Comparison of ENCODE assay signal across 23 cellular contexts in the genomic region with DNA sequence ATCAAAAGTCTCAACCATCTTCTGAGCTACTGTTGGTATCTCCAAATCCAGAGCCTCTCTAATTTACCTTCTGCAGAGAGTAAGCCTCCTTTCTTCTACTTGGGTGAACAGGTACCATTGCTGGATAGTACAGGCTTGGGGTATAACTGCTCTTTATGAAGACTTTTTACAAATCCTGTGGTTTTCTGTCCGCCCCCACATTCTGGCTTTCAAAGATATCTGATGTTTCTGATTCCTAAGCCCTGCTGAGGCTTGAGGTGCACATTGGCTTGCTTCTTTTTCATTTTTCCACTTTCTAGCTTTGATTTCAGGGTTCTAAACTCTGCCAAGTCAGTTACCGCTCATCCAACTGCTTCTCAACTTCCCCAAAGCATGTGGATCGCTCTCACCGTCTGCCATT. TPM values are rescaled to one million over a fixed set of nuclear protein-coding genes. Genes with fewer than 3 reads are reported as not detected.
DNase-seq lines count a peak whose midpoint lies in the region; ATAC-seq and TF ChIP-seq lines count a peak whose summit lies in the region.
"Had no signal": no experiment of that assay in that cellular context is flagged by ENCODE, and none has a peak within 500 bp of the region (broad histone marks: within the 10 kb centered on the region; RNA-seq: fewer than 3 reads in every experiment).

No MANE protein-coding gene starts in this region.

- H3K4me3 ChIP-seq in MM.1S (ENCODE audit: low read length) = no peak overlapping the region
- H3K4me3 ChIP-seq: colonic mucosa, heart right ventricle, PC-9 had no signal

- H3K4me2 ChIP-seq in MM.1S (ENCODE audit: low read depth, low read length) = peak overlapping the region; percentile 78; the same call in 1 of the 2 replicates
- H3K4me2 ChIP-seq: PC-9 had no signal

- H3K9me2 ChIP-seq in MM.1S (replicated peaks; ENCODE audit: insufficient read depth, low read length) = no peaks in the 10 kb centered on the region

- no peaks in the 10 kb centered on the region for H3K36me3 ChIP-seq in MM.1S (replicated peaks; ENCODE audit: insufficient read depth, low read length)
- H3K36me3 ChIP-seq: colonic mucosa, heart right ventricle had no signal

- peak; percentile 72 to 78 for ATAC-seq in activated T-cell treated with anti-CD3 and anti-CD28 coated beads, Interleukin-2, amount 50 U/mL, for 4 hours
- peak; percentile 53 for ATAC-seq in GM19395 (IDR thresholded peaks at IDR 0.05; ENCODE audit: unreplicated experiment)
- ATAC-seq in stimulated activated naive B cell treated with anti-CD40 and anti-IgM and Interleukin-4, amounts not matched to agents 10 μg/mL and 1 μg/mL and 100 μg/mL, for 72 hours (replicated peaks) = peak; percentile 42 to 61
- ATAC-seq: heart right ventricle, left colon had no signal

- H3K4me1 Mint-ChIP-seq in activated T-cell treated with anti-CD3 and anti-CD28 coated beads, Interleukin-2, amount 50 U/mL, for 4 hours (ENCODE audit: low read depth) = peaks cover 11% of the 10 kb centered on the region
- peaks cover 5% of the 10 kb centered on the region for H3K4me1 Mint-ChIP-seq in activated T-cell treated with anti-CD3 and anti-CD28 coated beads, Interleukin-2, amount 50 U/mL, for 24 hours (ENCODE audit: low read depth)
- peaks cover 20 to 39% of the 10 kb centered on the region in 2 donors for H3K4me1 Mint-ChIP-seq in stimulated activated naive B cell treated with anti-CD40 and anti-IgM and Interleukin-4, amounts not matched to agents 10 μg/mL and 1 μg/mL and 100 μg/mL, for 72 hours
- peaks cover 15 to 19% of the 10 kb centered on the region in 2 donors for H3K4me1 Mint-ChIP-seq in immature natural killer cell

- H3K27ac Mint-ChIP-seq in activated T-cell treated with anti-CD3 and anti-CD28 coated beads, Interleukin-2, amount 50 U/mL, for 24 hours = no peak overlapping the region
- H3K27ac Mint-ChIP-seq in stimulated activated naive B cell treated with anti-CD40 and anti-IgM and Interleukin-4, amounts not matched to agents 10 μg/mL and 1 μg/mL and 100 μg/mL, for 72 hours = no peak overlapping the region
- no peak overlapping the region for H3K27ac Mint-ChIP-seq in immature natural killer cell
- H3K27ac Mint-ChIP-seq: H9, memory B cell had no signal

- peaks cover 11% of the 10 kb centered on the region for H3K27me3 Mint-ChIP-seq in activated T-cell treated with anti-CD3 and anti-CD28 coated beads, Interleukin-2, amount 50 U/mL, for 4 hours (ENCODE audit: low read depth)
- peaks cover 32% of the 10 kb centered on the region for H3K27me3 Mint-ChIP-seq in activated T-cell treated with anti-CD3 and anti-CD28 coated beads, Interleukin-2, amount 50 U/mL, for 24 hours
- no peaks in the 10 kb centered on the region for H3K27me3 Mint-ChIP-seq in stimulated activated naive B cell treated with anti-CD40 and anti-IgM and Interleukin-4, amounts not matched to agents 10 μg/mL and 1 μg/mL and 100 μg/mL, for 72 hours
- peaks cover 6 to 20% (median 6%) of the 10 kb centered on the region in 3 donors for H3K27me3 Mint-ChIP-seq in immature natural killer cell (ENCODE audit: low read depth in 3 of 3)
- H3K27me3 Mint-ChIP-seq: memory B cell had no signal

- no peaks in the 10 kb centered on the region for H4K20me1 ChIP-seq in MM.1S (ENCODE audit: insufficient read depth, low read length)

- peaks cover 56% of the 10 kb centered on the region for H3K4me1 ChIP-seq in MM.1S (ENCODE audit: low read length)
- H3K4me1 ChIP-seq: heart right ventricle had no signal

- no peaks in the 10 kb centered on the region for H3K9me3 ChIP-seq in MM.1S (replicated peaks; ENCODE audit: insufficient read depth, low read length)
- H3K9me3 ChIP-seq: colonic mucosa, heart right ventricle had no signal

- no peak for DNase-seq in activated T-cell treated with anti-CD3 and anti-CD28 coated beads, Interleukin-2, amount 50 U/mL, for 4 hours
- no peak for DNase-seq in activated T-cell treated with anti-CD3 and anti-CD28 coated beads, Interleukin-2, amount 50 U/mL, for 24 hours
- DNase-seq in MM.1S (no peak), NK-92 (lab: John Stamatoyannopoulos, UW; ENCODE audit: unreplicated experiment) (no peak), immature natural killer cell (no peak)
- DNase-seq in stimulated activated naive B cell treated with anti-CD40 and anti-IgM and Interleukin-4, amounts not matched to agents 10 μg/mL and 1 μg/mL and 100 μg/mL, for 72 hours = no peak
- DNase-seq: Calu3; colonic mucosa; effector memory CD4-positive, alpha-beta T cell; erythroblast; foreskin fibroblast; H9; heart right ventricle; NCI-H1092 treated with DMSO at 0.1 percent for 48 hours; NCI-H1930; NCI-H345; PC-9; Right ventricle myocardium superior; stimulated activated CD4-positive, alpha-beta T cell treated with anti-CD3 and anti-CD28 coated beads, Interleukin-1b, Interleukin-23, amount 100 ng/mL, for 48 hours had no signal

- H3K27ac ChIP-seq in MM.1S (ENCODE audit: low read length) = peak overlapping the region; percentile 99
- H3K27ac ChIP-seq: C4-2B, colonic mucosa, heart right ventricle, PC-9 had no signal

- H3K4me3 Mint-ChIP-seq in activated T-cell treated with anti-CD3 and anti-CD28 coated beads, Interleukin-2, amount 50 U/mL, for 4 hours = no peak overlapping the region
- no peak overlapping the region for H3K4me3 Mint-ChIP-seq in activated T-cell treated with anti-CD3 and anti-CD28 coated beads, Interleukin-2, amount 50 U/mL, for 24 hours
- H3K4me3 Mint-ChIP-seq in stimulated activated naive B cell treated with anti-CD40 and anti-IgM and Interleukin-4, amounts not matched to agents 10 μg/mL and 1 μg/mL and 100 μg/mL, for 72 hours = no peak overlapping the region
- no peak overlapping the region for H3K4me3 Mint-ChIP-seq in immature natural killer cell
- H3K4me3 Mint-ChIP-seq: H9, memory B cell had no signal

- peaks cover 67% of the 10 kb centered on the region for H3K79me2 ChIP-seq in MM.1S (ENCODE audit: low read length)

- H3K9ac ChIP-seq in MM.1S (ENCODE audit: low read length) = no peak overlapping the region

- no peaks in the 10 kb centered on the region for H3K27me3 ChIP-seq in MM.1S (replicated peaks; ENCODE audit: insufficient read depth, low read length)
- H3K27me3 ChIP-seq: colonic mucosa, heart right ventricle had no signal

- H3K36me3 Mint-ChIP-seq in activated T-cell treated with anti-CD3 and anti-CD28 coated beads, Interleukin-2, amount 50 U/mL, for 4 hours (ENCODE audit: insufficient read depth) = no peaks in the 10 kb centered on the region
- no peaks in the 10 kb centered on the region for H3K36me3 Mint-ChIP-seq in activated T-cell treated with anti-CD3 and anti-CD28 coated beads, Interleukin-2, amount 50 U/mL, for 24 hours (ENCODE audit: low read depth)
- no peaks in the 10 kb centered on the region for H3K36me3 Mint-ChIP-seq in stimulated activated naive B cell treated with anti-CD40 and anti-IgM and Interleukin-4, amounts not matched to agents 10 μg/mL and 1 μg/mL and 100 μg/mL, for 72 hours
- H3K36me3 Mint-ChIP-seq in immature natural killer cell = no peaks in the 10 kb centered on the region
- H3K36me3 Mint-ChIP-seq: memory B cell had no signal

- peaks cover 13% of the 10 kb centered on the region for H3F3A ChIP-seq in MM.1S (ENCODE audit: insufficient read depth, low read length)

- H3K9me3 Mint-ChIP-seq in activated T-cell treated with anti-CD3 and anti-CD28 coated beads, Interleukin-2, amount 50 U/mL, for 4 hours = no peaks in the 10 kb centered on the region
- no peaks in the 10 kb centered on the region for H3K9me3 Mint-ChIP-seq in activated T-cell treated with anti-CD3 and anti-CD28 coated beads, Interleukin-2, amount 50 U/mL, for 24 hours
- no peaks in the 10 kb centered on the region for H3K9me3 Mint-ChIP-seq in stimulated activated naive B cell treated with anti-CD40 and anti-IgM and Interleukin-4, amounts not matched to agents 10 μg/mL and 1 μg/mL and 100 μg/mL, for 72 hours
- no peaks in the 10 kb centered on the region for H3K9me3 Mint-ChIP-seq in immature natural killer cell
- H3K9me3 Mint-ChIP-seq: H9, memory B cell had no signal

- H2AFZ ChIP-seq in MM.1S (ENCODE audit: low read length) = no peak overlapping the region
- H2AFZ ChIP-seq: PC-9 had no signal

- no peak for TF ChIP-seq CTCF in MM.1S (IDR thresholded peaks at IDR 0.05; ENCODE audit: low read length)

RNA-seq across cellular contexts. Expression of gene TENT5C, which starts 37.1 kb away (rescaled TPM):
- 1 to 10 TPM; 3.6 to 5.8 (median 5.6) TPM for total RNA-seq in activated T-cell treated with anti-CD3 and anti-CD28 coated beads, Interleukin-2, amount 50 U/mL, for 4 hours
- 10 to 100 TPM in 2 of 3 donors, 1 to 10 TPM in 1; 7.4 to 25.7 (median 25.3) TPM for polyA plus RNA-seq in immature natural killer cell
